In genomic region chr14:57408037-57408436, GRCh38 we compare ENCODE assay signal across 14 cellular contexts. TPM values are rescaled to one million over a fixed set of nuclear protein-coding genes. Genes with fewer than 3 reads are reported as not detected.
DNase-seq lines count a peak whose midpoint lies in the region; ATAC-seq and TF ChIP-seq lines count a peak whose summit lies in the region.
"Had no signal": no experiment of that assay in that cellular context is flagged by ENCODE, and none has a peak within 500 bp of the region (broad histone marks: within the 10 kb centered on the region; RNA-seq: fewer than 3 reads in every experiment).

No MANE protein-coding gene starts in this region.

- peak overlapping the region; percentile 30 for H3K27ac Mint-ChIP-seq in activated naive CD8-positive, alpha-beta T cell
- H3K27ac Mint-ChIP-seq in activated naive CD8-positive, alpha-beta T cell treated with anti-CD3 and anti-CD28 coated beads, Interleukin-2, amount 50 U/mL, for 24 hours = no peak overlapping the region
- H3K27ac Mint-ChIP-seq in WTC11 (peak overlapping the region; percentile 27; the same call in 1 of the 2 replicates), neural crest cell (ENCODE audit: unreplicated experiment) (peak overlapping the region; percentile 23), T-cell (no peak overlapping the region)
- H3K27ac Mint-ChIP-seq in natural killer cell treated with Interleukin-12 subunit alpha and Interleukin-12 subunit beta and Interleukin-15 and Interleukin-18, amount 100 ng/mL, for 72 hours = no peak overlapping the region
- H3K27ac Mint-ChIP-seq: GM23338 had no signal

- POLR2A ChIA-PET in WTC11 (lab: Charles Lee) (no interaction called here), T-cell (lab: Charles Lee) (interaction anchor here in 1 of 2 donors (0.6 kb wide), 1 partner anchor 35 kb away, joined by 6 read pairs; no protein-coding TSS in a partner anchor)

- TF ChIP-seq CTCF in WTC11 (IDR thresholded peaks at IDR 0.05) (no peak), neural crest cell (conservative IDR thresholded peaks at IDR 0.05) (no peak)

- CTCF ChIA-PET in WTC11 (lab: Charles Lee) (no interaction called here), T-cell (lab: Charles Lee) (no interaction called here)

- no peak overlapping the region for H3K4me3 Mint-ChIP-seq in activated naive CD8-positive, alpha-beta T cell
- H3K4me3 Mint-ChIP-seq in activated naive CD8-positive, alpha-beta T cell treated with anti-CD3 and anti-CD28 coated beads, Interleukin-2, amount 50 U/mL, for 24 hours = no peak overlapping the region
- H3K4me3 Mint-ChIP-seq in WTC11 (no peak overlapping the region), neural crest cell (no peak overlapping the region), T-cell (no peak overlapping the region)
- H3K4me3 Mint-ChIP-seq in natural killer cell treated with Interleukin-12 subunit alpha and Interleukin-12 subunit beta and Interleukin-15 and Interleukin-18, amount 100 ng/mL, for 72 hours = no peak overlapping the region
- H3K4me3 Mint-ChIP-seq: CD14-positive monocyte; CD4-positive, alpha-beta memory T cell; GM23338 had no signal

- ATAC-seq in activated naive CD8-positive, alpha-beta T cell treated with anti-CD3 and anti-CD28 coated beads, Interleukin-2, amount 50 U/mL, for 24 hours = no peak
- no peak for ATAC-seq in WTC11
- no peak for ATAC-seq in natural killer cell treated with Interleukin-12 subunit alpha and Interleukin-12 subunit beta and Interleukin-15 and Interleukin-18, amount 100 ng/mL, for 72 hours
- no peak for ATAC-seq in T-cell (replicated peaks in 1 of 4)
- no peak for ATAC-seq in HG02623 (IDR thresholded peaks at IDR 0.05; ENCODE audit: unreplicated experiment)
- ATAC-seq: GM23338 had no signal

- H3K4me1 Mint-ChIP-seq in activated naive CD8-positive, alpha-beta T cell (ENCODE audit: low read depth) = peaks cover 24% of the 10 kb centered on the region
- H3K4me1 Mint-ChIP-seq in activated naive CD8-positive, alpha-beta T cell treated with anti-CD3 and anti-CD28 coated beads, Interleukin-2, amount 50 U/mL, for 24 hours = peaks cover 13% of the 10 kb centered on the region
- H3K4me1 Mint-ChIP-seq in WTC11 (no peaks in the 10 kb centered on the region), neural crest cell (no peaks in the 10 kb centered on the region), T-cell (peaks cover 40 to 44% (median 41%) of the 10 kb centered on the region in 3 donors)
- peaks cover 14 to 15% of the 10 kb centered on the region in 2 donors for H3K4me1 Mint-ChIP-seq in natural killer cell treated with Interleukin-12 subunit alpha and Interleukin-12 subunit beta and Interleukin-15 and Interleukin-18, amount 100 ng/mL, for 72 hours (ENCODE audit: low read depth in 2 of 2)
- H3K4me1 Mint-ChIP-seq: CD14-positive monocyte, GM23338 had no signal

- DNase-seq in activated naive CD8-positive, alpha-beta T cell treated with anti-CD3 and anti-CD28 coated beads, Interleukin-2, amount 50 U/mL, for 24 hours = no peak
- no peak for DNase-seq in WTC11 (ENCODE audit: low spot score)
- DNase-seq in neural crest cell (ENCODE audit: low read depth, low spot score) = no peak
- DNase-seq in natural killer cell treated with Interleukin-12 subunit alpha and Interleukin-12 subunit beta and Interleukin-15 and Interleukin-18, amount 100 ng/mL, for 72 hours (ENCODE audit: low spot score) = no peak
- DNase-seq in T-cell = no peak
- DNase-seq: 8988T; Calu3; CD4-positive, alpha-beta memory T cell; GF-D8; HCEC 1CT had no signal

- no peaks in the 10 kb centered on the region for H3K9me3 Mint-ChIP-seq in activated naive CD8-positive, alpha-beta T cell (ENCODE audit: low read depth)
- no peaks in the 10 kb centered on the region for H3K9me3 Mint-ChIP-seq in activated naive CD8-positive, alpha-beta T cell treated with anti-CD3 and anti-CD28 coated beads, Interleukin-2, amount 50 U/mL, for 24 hours
- H3K9me3 Mint-ChIP-seq in WTC11 (no peaks in the 10 kb centered on the region), neural crest cell (no peaks in the 10 kb centered on the region), T-cell (no peaks in the 10 kb centered on the region)
- no peaks in the 10 kb centered on the region for H3K9me3 Mint-ChIP-seq in natural killer cell treated with Interleukin-12 subunit alpha and Interleukin-12 subunit beta and Interleukin-15 and Interleukin-18, amount 100 ng/mL, for 72 hours
- H3K9me3 Mint-ChIP-seq: CD14-positive monocyte; CD4-positive, alpha-beta memory T cell; GM23338 had no signal

- no peaks in the 10 kb centered on the region for H3K27me3 Mint-ChIP-seq in activated naive CD8-positive, alpha-beta T cell
- H3K27me3 Mint-ChIP-seq in activated naive CD8-positive, alpha-beta T cell treated with anti-CD3 and anti-CD28 coated beads, Interleukin-2, amount 50 U/mL, for 24 hours = no peaks in the 10 kb centered on the region
- H3K27me3 Mint-ChIP-seq in WTC11 (ENCODE audit: low read depth) = no peaks in the 10 kb centered on the region
- H3K27me3 Mint-ChIP-seq in neural crest cell (ENCODE audit: low read depth) = no peaks in the 10 kb centered on the region
- no peaks in the 10 kb centered on the region for H3K27me3 Mint-ChIP-seq in natural killer cell treated with Interleukin-12 subunit alpha and Interleukin-12 subunit beta and Interleukin-15 and Interleukin-18, amount 100 ng/mL, for 72 hours
- H3K27me3 Mint-ChIP-seq in T-cell = no peaks in the 10 kb centered on the region
- H3K27me3 Mint-ChIP-seq: CD4-positive, alpha-beta memory T cell had no signal

- peaks cover 7% of the 10 kb centered on the region for H3K36me3 Mint-ChIP-seq in activated naive CD8-positive, alpha-beta T cell
- peaks cover 51% of the 10 kb centered on the region for H3K36me3 Mint-ChIP-seq in activated naive CD8-positive, alpha-beta T cell treated with anti-CD3 and anti-CD28 coated beads, Interleukin-2, amount 50 U/mL, for 24 hours (ENCODE audit: low read depth)
- H3K36me3 Mint-ChIP-seq in WTC11 (peaks cover 8% of the 10 kb centered on the region), neural crest cell (ENCODE audit: low read depth) (peaks cover 11% of the 10 kb centered on the region), T-cell (peaks cover 53% of the 10 kb centered on the region)
- peaks cover 6% of the 10 kb centered on the region for H3K36me3 Mint-ChIP-seq in natural killer cell treated with Interleukin-12 subunit alpha and Interleukin-12 subunit beta and Interleukin-15 and Interleukin-18, amount 100 ng/mL, for 72 hours

TF ChIP-seq in WTC11, 78 proteins besides CTCF, POLR2A, EP300 and RAD21 (continues in another document):
- TF ChIP-seq E2F1 (CRISPR knock-in tag; IDR thresholded peaks at IDR 0.05) = no peak
- TF ChIP-seq PRDM15 (CRISPR knock-in tag; IDR thresholded peaks at IDR 0.05) = no peak
- no peak for TF ChIP-seq ZMAT4 (CRISPR knock-in tag; IDR thresholded peaks at IDR 0.05)
- TF ChIP-seq JAZF1 (CRISPR knock-in tag; IDR thresholded peaks at IDR 0.05) = no peak
- TF ChIP-seq CREB1 (CRISPR knock-in tag; IDR thresholded peaks at IDR 0.05) = no peak
- no peak for TF ChIP-seq PRRX2 (CRISPR knock-in tag; IDR thresholded peaks at IDR 0.05)
- no peak for TF ChIP-seq ZNF121 (CRISPR knock-in tag; IDR thresholded peaks at IDR 0.05)
- no peak for TF ChIP-seq SMAD4 (CRISPR knock-in tag; IDR thresholded peaks at IDR 0.05)
- TF ChIP-seq NFE2L1 (CRISPR knock-in tag; IDR thresholded peaks at IDR 0.05) = no peak

RNA-seq across cellular contexts. Expression of gene NAA30, which starts 17.7 kb away (rescaled TPM):
- 16.9 to 18.5 TPM (median 17.8 TPM) in 3 replicates for total RNA-seq in WTC11 (2021)
- 15.7 and 17.0 TPM in 2 replicates for total RNA-seq in neural crest cell
- total RNA-seq in natural killer cell treated with Interleukin-12 subunit alpha and Interleukin-12 subunit beta and Interleukin-15 and Interleukin-18, amount 100 ng/mL, for 72 hours = 10 to 100 TPM; 16.9 to 23.9 TPM
- total RNA-seq in T-cell = 10 to 100 TPM; 13.6 to 21.2 (median 16.2) TPM

Comparison
In these comparisons a context has a peak if more than half of its experiments do, and no peak if none do; other contexts are left out.
1. H3K27ac Mint-ChIP-seq: peak in activated naive CD8-positive, alpha-beta T cell (single experiment), WTC11 (single experiment) and neural crest cell (single experiment); none in activated naive CD8-positive, alpha-beta T cell treated with anti-CD3 and anti-CD28 coated beads, Interleukin-2, amount 50 U/mL, for 24 hours (single experiment), natural killer cell treated with Interleukin-12 subunit alpha and Interleukin-12 subunit beta and Interleukin-15 and Interleukin-18, amount 100 ng/mL, for 72 hours (0 of 2) and T-cell (0 of 2).